Comparison of ENCODE assay signal across 1 cellular context in the genomic region with DNA sequence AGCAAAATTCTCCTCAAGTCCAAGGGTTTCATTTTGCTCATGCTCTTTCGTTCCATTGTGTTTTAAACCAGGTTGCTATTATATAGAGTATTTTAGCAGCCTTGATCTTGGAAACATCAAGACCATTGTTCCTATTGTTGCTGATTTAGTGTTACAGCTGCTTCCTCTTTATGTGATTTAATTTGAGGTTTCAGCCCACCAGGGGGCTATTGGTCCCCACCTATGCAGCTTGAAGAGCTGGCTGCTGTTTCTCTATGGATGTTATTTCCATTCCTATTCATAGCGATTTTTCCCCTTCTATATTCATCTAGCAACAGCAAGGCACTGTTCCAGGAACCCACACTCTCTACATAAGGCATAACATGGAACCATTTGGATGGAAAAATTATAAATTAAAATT.
TF ChIP-seq lines count a peak whose summit lies in the region.

No MANE protein-coding gene starts in this region.

TF ChIP-seq in WTC11, 78 proteins besides CTCF, POLR2A, EP300 and RAD21 (continued from another document):
- TF ChIP-seq TCF7 (CRISPR knock-in tag; IDR thresholded peaks at IDR 0.05; ENCODE audit: low read depth) (no peak), NFYB (CRISPR knock-in tag; conservative IDR thresholded peaks at IDR 0.05; ENCODE audit: low read depth) (no peak), USF1 (CRISPR knock-in tag; IDR thresholded peaks at IDR 0.05) (no peak), TEAD4 (CRISPR knock-in tag; IDR thresholded peaks at IDR 0.05) (no peak), JAZF1 (CRISPR knock-in tag; IDR thresholded peaks at IDR 0.05) (no peak), HMGXB4 (CRISPR knock-in tag; IDR thresholded peaks at IDR 0.05) (no peak), E2F1 (CRISPR knock-in tag; IDR thresholded peaks at IDR 0.05) (no peak), CBFB (CRISPR knock-in tag; IDR thresholded peaks at IDR 0.05; ENCODE audit: low read depth) (no peak), CREB1 (CRISPR knock-in tag; IDR thresholded peaks at IDR 0.05) (no peak), FOXJ3 (CRISPR knock-in tag; IDR thresholded peaks at IDR 0.05; ENCODE audit: borderline replicate concordance) (no peak), GTF2I (CRISPR knock-in tag; conservative IDR thresholded peaks at IDR 0.05) (no peak), MXD4 (CRISPR knock-in tag; IDR thresholded peaks at IDR 0.05; ENCODE audit: borderline replicate concordance) (no peak), ZNF416 (CRISPR knock-in tag; IDR thresholded peaks at IDR 0.05) (no peak)
- TF ChIP-seq, protein P1, sequence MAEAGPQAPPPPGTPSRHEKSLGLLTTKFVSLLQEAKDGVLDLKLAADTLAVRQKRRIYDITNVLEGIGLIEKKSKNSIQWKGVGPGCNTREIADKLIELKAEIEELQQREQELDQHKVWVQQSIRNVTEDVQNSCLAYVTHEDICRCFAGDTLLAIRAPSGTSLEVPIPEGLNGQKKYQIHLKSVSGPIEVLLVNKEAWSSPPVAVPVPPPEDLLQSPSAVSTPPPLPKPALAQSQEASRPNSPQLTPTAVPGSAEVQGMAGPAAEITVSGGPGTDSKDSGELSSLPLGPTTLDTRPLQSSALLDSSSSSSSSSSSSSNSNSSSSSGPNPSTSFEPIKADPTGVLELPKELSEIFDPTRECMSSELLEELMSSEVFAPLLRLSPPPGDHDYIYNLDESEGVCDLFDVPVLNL (CRISPR knock-in tag; IDR thresholded peaks at IDR 0.05; ENCODE audit: borderline replicate concordance, low read depth), result no peak
- TF ChIP-seq, protein P2, sequence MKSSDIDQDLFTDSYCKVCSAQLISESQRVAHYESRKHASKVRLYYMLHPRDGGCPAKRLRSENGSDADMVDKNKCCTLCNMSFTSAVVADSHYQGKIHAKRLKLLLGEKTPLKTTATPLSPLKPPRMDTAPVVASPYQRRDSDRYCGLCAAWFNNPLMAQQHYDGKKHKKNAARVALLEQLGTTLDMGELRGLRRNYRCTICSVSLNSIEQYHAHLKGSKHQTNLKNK (CRISPR knock-in tag; IDR thresholded peaks at IDR 0.05), result no peak
- TF ChIP-seq, protein P3, sequence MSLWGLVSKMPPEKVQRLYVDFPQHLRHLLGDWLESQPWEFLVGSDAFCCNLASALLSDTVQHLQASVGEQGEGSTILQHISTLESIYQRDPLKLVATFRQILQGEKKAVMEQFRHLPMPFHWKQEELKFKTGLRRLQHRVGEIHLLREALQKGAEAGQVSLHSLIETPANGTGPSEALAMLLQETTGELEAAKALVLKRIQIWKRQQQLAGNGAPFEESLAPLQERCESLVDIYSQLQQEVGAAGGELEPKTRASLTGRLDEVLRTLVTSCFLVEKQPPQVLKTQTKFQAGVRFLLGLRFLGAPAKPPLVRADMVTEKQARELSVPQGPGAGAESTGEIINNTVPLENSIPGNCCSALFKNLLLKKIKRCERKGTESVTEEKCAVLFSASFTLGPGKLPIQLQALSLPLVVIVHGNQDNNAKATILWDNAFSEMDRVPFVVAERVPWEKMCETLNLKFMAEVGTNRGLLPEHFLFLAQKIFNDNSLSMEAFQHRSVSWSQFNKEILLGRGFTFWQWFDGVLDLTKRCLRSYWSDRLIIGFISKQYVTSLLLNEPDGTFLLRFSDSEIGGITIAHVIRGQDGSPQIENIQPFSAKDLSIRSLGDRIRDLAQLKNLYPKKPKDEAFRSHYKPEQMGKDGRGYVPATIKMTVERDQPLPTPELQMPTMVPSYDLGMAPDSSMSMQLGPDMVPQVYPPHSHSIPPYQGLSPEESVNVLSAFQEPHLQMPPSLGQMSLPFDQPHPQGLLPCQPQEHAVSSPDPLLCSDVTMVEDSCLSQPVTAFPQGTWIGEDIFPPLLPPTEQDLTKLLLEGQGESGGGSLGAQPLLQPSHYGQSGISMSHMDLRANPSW (CRISPR knock-in tag; conservative IDR thresholded peaks at IDR 0.05; ENCODE audit: low read depth), result no peak
- TF ChIP-seq, protein P4, sequence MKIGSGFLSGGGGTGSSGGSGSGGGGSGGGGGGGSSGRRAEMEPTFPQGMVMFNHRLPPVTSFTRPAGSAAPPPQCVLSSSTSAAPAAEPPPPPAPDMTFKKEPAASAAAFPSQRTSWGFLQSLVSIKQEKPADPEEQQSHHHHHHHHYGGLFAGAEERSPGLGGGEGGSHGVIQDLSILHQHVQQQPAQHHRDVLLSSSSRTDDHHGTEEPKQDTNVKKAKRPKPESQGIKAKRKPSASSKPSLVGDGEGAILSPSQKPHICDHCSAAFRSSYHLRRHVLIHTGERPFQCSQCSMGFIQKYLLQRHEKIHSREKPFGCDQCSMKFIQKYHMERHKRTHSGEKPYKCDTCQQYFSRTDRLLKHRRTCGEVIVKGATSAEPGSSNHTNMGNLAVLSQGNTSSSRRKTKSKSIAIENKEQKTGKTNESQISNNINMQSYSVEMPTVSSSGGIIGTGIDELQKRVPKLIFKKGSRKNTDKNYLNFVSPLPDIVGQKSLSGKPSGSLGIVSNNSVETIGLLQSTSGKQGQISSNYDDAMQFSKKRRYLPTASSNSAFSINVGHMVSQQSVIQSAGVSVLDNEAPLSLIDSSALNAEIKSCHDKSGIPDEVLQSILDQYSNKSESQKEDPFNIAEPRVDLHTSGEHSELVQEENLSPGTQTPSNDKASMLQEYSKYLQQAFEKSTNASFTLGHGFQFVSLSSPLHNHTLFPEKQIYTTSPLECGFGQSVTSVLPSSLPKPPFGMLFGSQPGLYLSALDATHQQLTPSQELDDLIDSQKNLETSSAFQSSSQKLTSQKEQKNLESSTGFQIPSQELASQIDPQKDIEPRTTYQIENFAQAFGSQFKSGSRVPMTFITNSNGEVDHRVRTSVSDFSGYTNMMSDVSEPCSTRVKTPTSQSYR (CRISPR knock-in tag; IDR thresholded peaks at IDR 0.05), result no peak
TF ChIP-seq in WTC11: peak in this region for 0.
